ENCODE assay signal across 12 cellular contexts in genomic region chr2:46569766-46570165, GRCh38. TPM values are rescaled to one million over a fixed set of nuclear protein-coding genes. Genes with fewer than 3 reads are reported as not detected.
DNase-seq lines count a peak whose midpoint lies in the region; ATAC-seq and TF ChIP-seq lines count a peak whose summit lies in the region.
"Had no signal": no experiment of that assay in that cellular context is flagged by ENCODE, and none has a peak within 500 bp of the region (broad histone marks: within the 10 kb centered on the region; RNA-seq: fewer than 3 reads in every experiment).

No MANE protein-coding gene starts in this region.

- no peaks in the 10 kb centered on the region for H3K27me3 ChIP-seq in gastrocnemius medialis

- H3K27ac ChIP-seq in caudate nucleus (ENCODE audit: low read depth, low read length) (peak overlapping the region; percentile 27), gastrocnemius medialis (peak overlapping the region; percentile 83 to 92 (median 86))

- intact Hi-C loops in gastrocnemius medialis (cut with DNase I; ENCODE audit: low total_unique reads): no loop called here

- TF ChIP-seq POLR2A in gastrocnemius medialis (IDR thresholded peaks at IDR 0.05): no peak

- H3K4me3 ChIP-seq in gastrocnemius medialis: no peak overlapping the region

- DNase-seq in caudate nucleus (lab: John Stamatoyannopoulos, UW) (no peak), gastrocnemius medialis (no peak), NCI-H510A treated with DMSO at 0.1 percent for 48 hours (lab: John Stamatoyannopoulos, UW) (no peak), hypothalamus (lab: John Stamatoyannopoulos, UW) (no peak), AG08396 (ENCODE audit: low spot score) (no peak)
- DNase-seq: activated CD4-positive, alpha-beta memory T cell treated with anti-CD3 and anti-CD28 coated beads, Interleukin-2, amount 10 ng/mL, durations not matched to agents 7 days and 5 days; islet precursor cell; NCI-H524 had no signal

- H3K4me1 ChIP-seq in gastrocnemius medialis: peaks cover 95% of the 10 kb centered on the region in 2 donors

- in situ Hi-C loops in gastrocnemius medialis (cut with MboI; ENCODE audit: low sequenced_read_pairs in 4 of 4): no loop called here

- TF ChIP-seq CTCF in gastrocnemius medialis (IDR thresholded peaks at IDR 0.05 in 4 of 5, conservative IDR thresholded peaks at IDR 0.05 in 1 of 5): no peak

- no peaks in the 10 kb centered on the region for H3K9me3 ChIP-seq in gastrocnemius medialis

- no peaks in the 10 kb centered on the region for H3K36me3 ChIP-seq in gastrocnemius medialis

- peak; percentile 24 for ATAC-seq in GM18907 (IDR thresholded peaks at IDR 0.05; ENCODE audit: unreplicated experiment)
- ATAC-seq in HG02973 (IDR thresholded peaks at IDR 0.05; ENCODE audit: unreplicated experiment): peak; percentile 1
- ATAC-seq in gastrocnemius medialis: no peak
- no peak for ATAC-seq in GM21786 (IDR thresholded peaks at IDR 0.05; ENCODE audit: unreplicated experiment)
- ATAC-seq: T-cell had no signal

RNA-seq across cellular contexts. Expression of gene ATP6V1E2, which starts 27.4 kb away (rescaled TPM):
- total RNA-seq in gastrocnemius medialis: 1 to 10 TPM; 2.0 to 4.7 (median 3.5) TPM

RNA-seq across cellular contexts. Expression of gene RHOQ, which starts 27.5 kb away (rescaled TPM):
- total RNA-seq in gastrocnemius medialis: 100 to 1,000 TPM; 116 to 139 (median 121) TPM

RNA-seq across cellular contexts. Expression of gene PIGF, which starts 47.1 kb away (rescaled TPM):
- total RNA-seq in gastrocnemius medialis: 10 to 100 TPM in 2 of 4 donors, 1 to 10 TPM in 2; 6.0 to 18.5 (median 10.1) TPM

RNA-seq across cellular contexts. Expression of gene CRIPT, which starts 47.2 kb away (rescaled TPM):
- 10 to 100 TPM; 11.9 to 21.4 (median 16.2) TPM for total RNA-seq in gastrocnemius medialis

Comparison
In these comparisons a context has a peak if more than half of its experiments do, and no peak if none do; other contexts are left out.
1. ATAC-seq: peak in GM18907 (single experiment) and HG02973 (single experiment); none in gastrocnemius medialis (0 of 2) and GM21786 (single experiment).